Comparison of ENCODE assay signal across 19 cellular contexts in the genomic region with DNA sequence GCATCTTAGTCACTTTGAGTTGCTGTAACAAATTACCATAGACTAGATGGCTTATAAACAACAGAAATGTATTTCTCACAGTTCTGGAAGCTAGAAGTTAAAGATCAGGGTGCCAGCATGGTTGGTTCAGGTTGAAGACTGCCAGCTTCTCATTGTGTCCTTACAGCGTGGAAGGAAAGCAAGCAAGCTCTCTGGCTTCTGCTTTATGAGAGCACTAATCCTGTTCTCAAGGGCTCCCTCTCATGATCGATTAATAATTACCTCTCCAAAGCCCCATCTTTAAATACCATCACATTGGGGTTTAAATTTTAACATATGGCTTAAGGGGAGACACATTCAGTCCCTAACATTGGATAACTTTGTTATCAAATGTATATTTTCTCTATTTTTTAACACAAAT.
DNase-seq lines count a peak whose midpoint lies in the region; ATAC-seq and TF ChIP-seq lines count a peak whose summit lies in the region.
"Had no signal": no experiment of that assay in that cellular context is flagged by ENCODE, and none has a peak within 500 bp of the region (broad histone marks: within the 10 kb centered on the region; RNA-seq: fewer than 3 reads in every experiment).

No MANE protein-coding gene starts in this region.

- H3K9me3 ChIP-seq in SK-N-MC (ENCODE audit: low read depth, low read length): no peaks in the 10 kb centered on the region
- H3K9me3 ChIP-seq in smooth muscle cell (replicated peaks; ENCODE audit: low read depth): no peaks in the 10 kb centered on the region
- no peaks in the 10 kb centered on the region for H3K9me3 ChIP-seq in body of pancreas
- H3K9me3 ChIP-seq: BLaER1 had no signal

- no peak overlapping the region for H3K4me3 ChIP-seq in SK-N-MC
- H3K4me3 ChIP-seq in smooth muscle cell: peak overlapping the region; percentile 1
- H3K4me3 ChIP-seq in body of pancreas: no peak overlapping the region
- H3K4me3 ChIP-seq: BLaER1, K562 had no signal

- intact Hi-C loops in body of pancreas (cut with DNase I): no loop called here

- H3K9ac ChIP-seq in SK-N-MC (ENCODE audit: insufficient read length): no peak overlapping the region
- H3K9ac ChIP-seq in smooth muscle cell (ENCODE audit: low read depth): no peak overlapping the region
- H3K9ac ChIP-seq: BLaER1 had no signal

- H3K4me2 ChIP-seq in smooth muscle cell: no peak overlapping the region
- H3K4me2 ChIP-seq: BLaER1 had no signal

- no peak overlapping the region for H2AFZ ChIP-seq in smooth muscle cell (ENCODE audit: low read depth)

- H3K27ac ChIP-seq in SK-N-MC (peak overlapping the region; percentile 30; the same call in 1 of the 2 replicates), smooth muscle cell (ENCODE audit: low read depth) (no peak overlapping the region), body of pancreas (no peak overlapping the region)
- H3K27ac ChIP-seq: BLaER1, HL-60 had no signal

- no peak for ATAC-seq in HG02642 (IDR thresholded peaks at IDR 0.05; ENCODE audit: poor library complexity, unreplicated experiment)
- no peak for ATAC-seq in GM19467 (IDR thresholded peaks at IDR 0.05; ENCODE audit: unreplicated experiment)
- no peak for ATAC-seq in body of pancreas
- ATAC-seq: K562 had no signal

- no peak for TF ChIP-seq CTCF in smooth muscle cell (IDR thresholded peaks at IDR 0.05; ENCODE audit: borderline replicate concordance, insufficient read depth, poor library complexity, severe bottlenecking)
- TF ChIP-seq CTCF in body of pancreas (IDR thresholded peaks at IDR 0.05): no peak

- H4K20me1 ChIP-seq in smooth muscle cell (ENCODE audit: low read depth): no peaks in the 10 kb centered on the region
- H4K20me1 ChIP-seq: BLaER1 had no signal

- no peak for TF ChIP-seq POLR2A in body of pancreas (IDR thresholded peaks at IDR 0.05)

- H3K27me3 ChIP-seq in smooth muscle cell (ENCODE audit: low read depth) (no peaks in the 10 kb centered on the region), body of pancreas (no peaks in the 10 kb centered on the region)
- H3K27me3 ChIP-seq: BLaER1 had no signal

- H3K36me3 ChIP-seq in SK-N-MC (ENCODE audit: insufficient read depth, low read length) (peaks cover 4% of the 10 kb centered on the region; the same call in 1 of the 2 replicates), smooth muscle cell (ENCODE audit: low read depth) (no peaks in the 10 kb centered on the region), body of pancreas (replicated peaks in 1 of 2; ENCODE audit: insufficient read depth in 1 of 2, low read depth in 2 of 2) (no peaks in the 10 kb centered on the region)
- H3K36me3 ChIP-seq: BLaER1 had no signal

- H3K4me1 ChIP-seq in smooth muscle cell (ENCODE audit: low read depth) (no peaks in the 10 kb centered on the region), body of pancreas (peaks cover 14% of the 10 kb centered on the region)
- H3K4me1 ChIP-seq: BLaER1 had no signal

- DNase-seq in NCI-H82 (lab: John Stamatoyannopoulos, UW) (peak; percentile 28), NCI-H82 treated with DMSO at 0.1 percent for 48 hours (lab: John Stamatoyannopoulos, UW; ENCODE audit: unreplicated experiment) (no peak), SK-N-MC (ENCODE audit: low read depth, low spot score) (no peak), left kidney (ENCODE audit: low read depth, low spot score) (peak; percentile 30), smooth muscle cell (lab: John Stamatoyannopoulos, UW; ENCODE audit: unreplicated experiment) (no peak), body of pancreas (no peak)
- DNase-seq: 8988T; Calu3; CD4-positive, alpha-beta memory T cell; DMS153; DMS79; GF-D8; H9; IMR-90 had no signal

- H3K79me2 ChIP-seq in smooth muscle cell (ENCODE audit: low read depth): no peaks in the 10 kb centered on the region

- no peaks in the 10 kb centered on the region for H3F3A ChIP-seq in smooth muscle cell (ENCODE audit: low read depth)

- 93% methylated on average over 2 of the region's 2 CpGs for WGBS in smooth muscle cell (ENCODE audit: low lambda C conversion rate)
- 41 to 63% methylated on average over 2 of the region's 2 CpGs for WGBS in body of pancreas, 2 donors

Comparison
In these comparisons a context has a peak if more than half of its experiments do, and no peak if none do; other contexts are left out.
1. DNase-seq: peak in NCI-H82 (single experiment) and left kidney (single experiment); none in NCI-H82 treated with DMSO at 0.1 percent for 48 hours (single experiment), SK-N-MC (single experiment), smooth muscle cell (single experiment) and body of pancreas (0 of 4).